26 cellular contexts compared by ENCODE assay signal in the genomic region with DNA sequence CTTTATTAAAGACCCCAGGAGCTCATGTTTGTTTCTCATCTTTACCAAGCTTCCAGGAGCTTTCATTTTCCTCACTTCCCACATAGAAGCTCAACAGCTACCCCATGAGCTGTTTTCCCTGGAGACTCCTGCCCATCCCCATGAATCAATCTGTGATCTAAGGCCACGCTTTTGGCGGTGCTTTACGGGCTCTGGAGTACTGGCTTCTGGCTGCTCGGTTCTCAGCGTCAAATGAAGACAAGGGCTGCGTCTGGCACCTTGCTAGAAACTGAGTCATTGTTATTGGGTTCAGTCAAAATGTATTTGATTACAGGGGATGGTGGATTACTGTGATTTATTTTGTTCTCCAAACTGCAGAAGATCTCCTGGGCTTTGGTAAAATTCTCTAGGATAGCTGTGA. TPM values are rescaled to one million over a fixed set of nuclear protein-coding genes. Genes with fewer than 3 reads are reported as not detected.
DNase-seq lines count a peak whose midpoint lies in the region; ATAC-seq and TF ChIP-seq lines count a peak whose summit lies in the region.
"Had no signal": no experiment of that assay in that cellular context is flagged by ENCODE, and none has a peak within 500 bp of the region (broad histone marks: within the 10 kb centered on the region; RNA-seq: fewer than 3 reads in every experiment).

No MANE protein-coding gene starts in this region.

- CTCF ChIA-PET in activated CD8-positive, alpha-beta memory T cell treated with anti-CD3 and anti-CD28 coated beads, Interleukin-2, amount 10 ng/mL, durations not matched to agents 7 days and 5 days (lab: Charles Lee), result interaction anchor here (2.3 kb wide), 1 partner anchor 262 kb away, joined by 7 read pairs; no protein-coding TSS in a partner anchor

- no peak for TF ChIP-seq CTCF in nephron progenitor cell (IDR thresholded peaks at IDR 0.05)
- no peak for TF ChIP-seq CTCF in uterus (IDR thresholded peaks at IDR 0.05)
- no peak for TF ChIP-seq CTCF in lower lobe of right lung (IDR thresholded peaks at IDR 0.05)

- no peaks in the 10 kb centered on the region for H3K4me1 ChIP-seq in uterus
- no peaks in the 10 kb centered on the region for H3K4me1 ChIP-seq in lower lobe of right lung
- H3K4me1 ChIP-seq: A549, colonic mucosa had no signal

- no peaks in the 10 kb centered on the region for H3K9me3 ChIP-seq in uterus
- H3K9me3 ChIP-seq in lower lobe of right lung, result no peaks in the 10 kb centered on the region
- H3K9me3 ChIP-seq: A549, colonic mucosa had no signal

- no peak for TF ChIP-seq POLR2A in uterus (IDR thresholded peaks at IDR 0.05)

- H3K4me3 Mint-ChIP-seq in activated CD8-positive, alpha-beta memory T cell treated with anti-CD3 and anti-CD28 coated beads, Interleukin-2, amount 10 ng/mL, durations not matched to agents 7 days and 5 days, result no peak overlapping the region
- H3K4me3 Mint-ChIP-seq in dendritic cell treated with granulocyte-macrophage colony-stimulating factor and Interleukin-4, amounts not matched to agents 40 ng/mL and 50 ng/mL, for 4 days, result no peak overlapping the region
- H3K4me3 Mint-ChIP-seq in nephron progenitor cell, result no peak overlapping the region
- H3K4me3 Mint-ChIP-seq: activated CD4-positive, alpha-beta T cell treated with anti-CD3 and anti-CD28 coated beads, Interleukin-2, amount 10 ng/mL, durations not matched to agents 7 days and 5 days; activated naive CD4-positive, alpha-beta T cell treated with anti-CD3 and anti-CD28 coated beads for 36 hours; effector memory CD8-positive, alpha-beta T cell had no signal

- H3K36me3 Mint-ChIP-seq in activated CD8-positive, alpha-beta memory T cell treated with anti-CD3 and anti-CD28 coated beads, Interleukin-2, amount 10 ng/mL, durations not matched to agents 7 days and 5 days, result peaks cover 1% of the 10 kb centered on the region
- peaks cover 14% of the 10 kb centered on the region for H3K36me3 Mint-ChIP-seq in dendritic cell treated with granulocyte-macrophage colony-stimulating factor and Interleukin-4, amounts not matched to agents 40 ng/mL and 50 ng/mL, for 4 days (ENCODE audit: low read depth)
- H3K36me3 Mint-ChIP-seq in nephron progenitor cell (ENCODE audit: low read depth), result peaks cover 46% of the 10 kb centered on the region

- H3K27me3 ChIP-seq in uterus (no peaks in the 10 kb centered on the region), lower lobe of right lung (ENCODE audit: low read depth) (no peaks in the 10 kb centered on the region)
- H3K27me3 ChIP-seq: colonic mucosa had no signal

- H3K27ac Mint-ChIP-seq in activated CD8-positive, alpha-beta memory T cell treated with anti-CD3 and anti-CD28 coated beads, Interleukin-2, amount 10 ng/mL, durations not matched to agents 7 days and 5 days, result no peak overlapping the region
- peak overlapping the region; percentile 91 for H3K27ac Mint-ChIP-seq in dendritic cell treated with granulocyte-macrophage colony-stimulating factor and Interleukin-4, amounts not matched to agents 40 ng/mL and 50 ng/mL, for 4 days
- peak overlapping the region; percentile 21 for H3K27ac Mint-ChIP-seq in nephron progenitor cell
- H3K27ac Mint-ChIP-seq: activated CD4-positive, alpha-beta T cell treated with anti-CD3 and anti-CD28 coated beads, Interleukin-2, amount 10 ng/mL, durations not matched to agents 7 days and 5 days; activated naive CD4-positive, alpha-beta T cell treated with anti-CD3 and anti-CD28 coated beads for 36 hours had no signal

- H3K27ac ChIP-seq in uterus, result peak overlapping the region; percentile 7 to 68
- H3K27ac ChIP-seq in lower lobe of right lung, result no peak overlapping the region
- H3K27ac ChIP-seq: A549, colonic mucosa, WERI-Rb-1 had no signal

- DNase-seq in activated CD8-positive, alpha-beta memory T cell treated with anti-CD3 and anti-CD28 coated beads, Interleukin-2, amount 10 ng/mL, durations not matched to agents 7 days and 5 days, result peak; percentile 12
- DNase-seq in activated CD8-positive, alpha-beta memory T cell treated with anti-CD3 and anti-CD28 coated beads, Interleukin-2, amount 50 U/mL, for 4 hours, result no peak
- peak; percentile 20 for DNase-seq in nephron progenitor cell
- peak; percentile 62 to 64 for DNase-seq in uterus
- no peak for DNase-seq in lower lobe of right lung
- DNase-seq in LoVo (ENCODE audit: low spot score), result no peak
- no peak for DNase-seq in activated CD4-positive, alpha-beta T cell treated with anti-CD3 and anti-CD28 coated beads, Interleukin-2, amount 50 U/mL, for 48 hours
- DNase-seq: activated CD4-positive, alpha-beta T cell treated with anti-CD3 and anti-CD28 coated beads, Interleukin-2, amount 10 ng/mL, durations not matched to agents 7 days and 5 days; activated naive CD4-positive, alpha-beta T cell treated with anti-CD3 and anti-CD28 coated beads for 36 hours; colonic mucosa; effector memory CD8-positive, alpha-beta T cell; GDM1; HCEC 1CT; MM.1S; NCI-H146; NCI-H524; nucleus accumbens; SHP77; small intestine; stimulated activated CD8-positive, alpha-beta memory T cell treated with anti-CD3 and anti-CD28 coated beads, Interleukin-4, amount 100 ng/mL, for 48 hours; trophoblast cell; WERI-Rb-1 had no signal

- H3K4me1 Mint-ChIP-seq in activated CD8-positive, alpha-beta memory T cell treated with anti-CD3 and anti-CD28 coated beads, Interleukin-2, amount 10 ng/mL, durations not matched to agents 7 days and 5 days, result peaks cover 22% of the 10 kb centered on the region
- peaks cover 94% of the 10 kb centered on the region for H3K4me1 Mint-ChIP-seq in dendritic cell treated with granulocyte-macrophage colony-stimulating factor and Interleukin-4, amounts not matched to agents 40 ng/mL and 50 ng/mL, for 4 days (ENCODE audit: low read depth)
- peaks cover 44% of the 10 kb centered on the region for H3K4me1 Mint-ChIP-seq in nephron progenitor cell

- H3K4me3 ChIP-seq in uterus (no peak overlapping the region), lower lobe of right lung (no peak overlapping the region)
- H3K4me3 ChIP-seq: A549, colonic mucosa, K562 had no signal

- no peak for ATAC-seq in activated CD8-positive, alpha-beta memory T cell treated with anti-CD3 and anti-CD28 coated beads, Interleukin-2, amount 10 ng/mL, durations not matched to agents 7 days and 5 days
- ATAC-seq in lower lobe of right lung, result no peak
- ATAC-seq: A549; effector memory CD8-positive, alpha-beta T cell; left lobe of liver had no signal

- H3K9me3 Mint-ChIP-seq in activated CD8-positive, alpha-beta memory T cell treated with anti-CD3 and anti-CD28 coated beads, Interleukin-2, amount 10 ng/mL, durations not matched to agents 7 days and 5 days (ENCODE audit: low read depth), result no peaks in the 10 kb centered on the region
- H3K9me3 Mint-ChIP-seq in dendritic cell treated with granulocyte-macrophage colony-stimulating factor and Interleukin-4, amounts not matched to agents 40 ng/mL and 50 ng/mL, for 4 days, result no peaks in the 10 kb centered on the region
- no peaks in the 10 kb centered on the region for H3K9me3 Mint-ChIP-seq in nephron progenitor cell
- H3K9me3 Mint-ChIP-seq: activated CD4-positive, alpha-beta T cell treated with anti-CD3 and anti-CD28 coated beads, Interleukin-2, amount 10 ng/mL, durations not matched to agents 7 days and 5 days; activated naive CD4-positive, alpha-beta T cell treated with anti-CD3 and anti-CD28 coated beads for 36 hours; effector memory CD8-positive, alpha-beta T cell had no signal

- H3K36me3 ChIP-seq in uterus, result no peaks in the 10 kb centered on the region
- no peaks in the 10 kb centered on the region for H3K36me3 ChIP-seq in lower lobe of right lung
- H3K36me3 ChIP-seq: colonic mucosa had no signal

- intact Hi-C loops in dendritic cell treated with granulocyte-macrophage colony-stimulating factor and Interleukin-4, amounts not matched to agents 40 ng/mL and 50 ng/mL, for 4 days (cut with micrococcal nuclease), result no loop called here
- intact Hi-C loops in uterus (cut with DNase I; ENCODE audit: low total_unique reads), result no loop called here
- intact Hi-C loops in lower lobe of right lung (cut with DNase I), result no loop called here

- H3K27me3 Mint-ChIP-seq in activated CD8-positive, alpha-beta memory T cell treated with anti-CD3 and anti-CD28 coated beads, Interleukin-2, amount 10 ng/mL, durations not matched to agents 7 days and 5 days, result no peaks in the 10 kb centered on the region
- no peaks in the 10 kb centered on the region for H3K27me3 Mint-ChIP-seq in dendritic cell treated with granulocyte-macrophage colony-stimulating factor and Interleukin-4, amounts not matched to agents 40 ng/mL and 50 ng/mL, for 4 days
- no peaks in the 10 kb centered on the region for H3K27me3 Mint-ChIP-seq in nephron progenitor cell (ENCODE audit: low read depth, poor library complexity)
- H3K27me3 Mint-ChIP-seq: activated CD4-positive, alpha-beta T cell treated with anti-CD3 and anti-CD28 coated beads, Interleukin-2, amount 10 ng/mL, durations not matched to agents 7 days and 5 days; effector memory CD8-positive, alpha-beta T cell had no signal

RNA-seq across cellular contexts. Expression of gene ACP6, which starts 39.9 kb away (rescaled TPM):
- total RNA-seq in activated CD8-positive, alpha-beta memory T cell treated with anti-CD3 and anti-CD28 coated beads, Interleukin-2, amount 10 ng/mL, durations not matched to agents 7 days and 5 days, result 10 to 100 TPM; 11.2 to 20.3 TPM
- 10 to 100 TPM in 2 of 4 donors, 1 to 10 TPM in 2; 3.6 to 29.3 (median 9.7) TPM for total RNA-seq in uterus
- total RNA-seq in lower lobe of right lung, result 16.4 TPM

Comparison
In these comparisons a context has a peak if more than half of its experiments do, and no peak if none do; other contexts are left out.
1. DNase-seq: peak in activated CD8-positive, alpha-beta memory T cell treated with anti-CD3 and anti-CD28 coated beads, Interleukin-2, amount 10 ng/mL, durations not matched to agents 7 days and 5 days (single experiment), nephron progenitor cell (single experiment) and uterus (2 of 2); none in activated CD8-positive, alpha-beta memory T cell treated with anti-CD3 and anti-CD28 coated beads, Interleukin-2, amount 50 U/mL, for 4 hours (single experiment), lower lobe of right lung (single experiment), LoVo (single experiment) and activated CD4-positive, alpha-beta T cell treated with anti-CD3 and anti-CD28 coated beads, Interleukin-2, amount 50 U/mL, for 48 hours (0 of 2).